Comparison of ENCODE assay signal across 18 cellular contexts in genomic region chr11:76320929-76321328, GRCh38.
DNase-seq lines count a peak whose midpoint lies in the region; FAIRE-seq and TF ChIP-seq lines count a peak whose summit lies in the region.
"Had no signal": no experiment of that assay in that cellular context is flagged by ENCODE, and none has a peak within 500 bp of the region (broad histone marks: within the 10 kb centered on the region; RNA-seq: fewer than 3 reads in every experiment).

No MANE protein-coding gene starts in this region.

- no peak for FAIRE-seq in astrocyte (lab: Jason Lieb, UNC)
- FAIRE-seq: GM12892, H54 had no signal

- H3K79me2 ChIP-seq in astrocyte (ENCODE audit: insufficient read depth, low read length): no peaks in the 10 kb centered on the region

- no peak overlapping the region for H3K9ac ChIP-seq in astrocyte (ENCODE audit: low read length)
- H3K9ac ChIP-seq: BLaER1 had no signal

- TF ChIP-seq CTCF in astrocyte (IDR thresholded peaks at IDR 0.05; ENCODE audit: insufficient read depth, low read depth, low read length): no peak
- TF ChIP-seq CTCF in endothelial cell (IDR thresholded peaks at IDR 0.05; ENCODE audit: unreplicated experiment): no peak
- no peak for TF ChIP-seq CTCF in neural crest cell (conservative IDR thresholded peaks at IDR 0.05)

- peaks cover 30% of the 10 kb centered on the region for H3K27me3 ChIP-seq in astrocyte (ENCODE audit: insufficient read depth, low read length)

- peaks cover 37% of the 10 kb centered on the region for H3K27me3 Mint-ChIP-seq in T-helper 2 cell treated with Interferon-gamma antibody and Interleukin-4, amounts not matched to agents 5 μg/mL and 100 μg/mL, for 36 hours (ENCODE audit: low read depth)
- H3K27me3 Mint-ChIP-seq in astrocyte (ENCODE audit: low read depth, unreplicated experiment): peaks cover 47% of the 10 kb centered on the region
- peaks cover 16% of the 10 kb centered on the region for H3K27me3 Mint-ChIP-seq in endothelial cell (ENCODE audit: unreplicated experiment)
- peaks cover 53% of the 10 kb centered on the region for H3K27me3 Mint-ChIP-seq in neural crest cell (ENCODE audit: low read depth)

- no peaks in the 10 kb centered on the region for H4K20me1 ChIP-seq in astrocyte (ENCODE audit: insufficient read depth, low read length)
- H4K20me1 ChIP-seq: BLaER1 had no signal

- H2AFZ ChIP-seq in astrocyte (ENCODE audit: low read depth, low read length): no peak overlapping the region

- DNase-seq in T-helper 2 cell treated with Interferon-gamma antibody and Interleukin-4, amounts not matched to agents 5 μg/mL and 100 μg/mL, for 36 hours (ENCODE audit: low spot score): no peak
- DNase-seq in T-helper 2 cell: no peak
- no peak for DNase-seq in astrocyte (ENCODE audit: low read depth)
- DNase-seq in endothelial cell (ENCODE audit: low spot score): no peak
- no peak for DNase-seq in neural crest cell (ENCODE audit: low read depth, low spot score)
- DNase-seq in MV-4-11 (lab: John Stamatoyannopoulos, UW): no peak
- DNase-seq in KG1 (lab: John Stamatoyannopoulos, UW): no peak
- DNase-seq in NK-92 (lab: John Stamatoyannopoulos, UW; ENCODE audit: unreplicated experiment): no peak
- DNase-seq: AML-193; Caco-2; CD8-positive, alpha-beta memory T cell; DND-41; GDM1 had no signal

- no peaks in the 10 kb centered on the region for H3K9me3 ChIP-seq in astrocyte (ENCODE audit: insufficient read depth, low read depth, low read length)
- H3K9me3 ChIP-seq: BLaER1, Caco-2 had no signal

- H3K4me3 ChIP-seq in astrocyte (ENCODE audit: insufficient read depth, low read depth, low read length): no peak overlapping the region

- H3K4me3 Mint-ChIP-seq in T-helper 2 cell treated with Interferon-gamma antibody and Interleukin-4, amounts not matched to agents 5 μg/mL and 100 μg/mL, for 36 hours: peak overlapping the region; percentile 6
- H3K4me3 Mint-ChIP-seq in astrocyte (ENCODE audit: unreplicated experiment): peak overlapping the region; percentile 11
- H3K4me3 Mint-ChIP-seq in endothelial cell (ENCODE audit: unreplicated experiment): peak overlapping the region; percentile 37
- peak overlapping the region; percentile 27 for H3K4me3 Mint-ChIP-seq in neural crest cell
- H3K4me3 Mint-ChIP-seq: CD8-positive, alpha-beta memory T cell had no signal

- H3K4me2 ChIP-seq in astrocyte (ENCODE audit: low read length): no peak overlapping the region

- H3K4me1 Mint-ChIP-seq in T-helper 2 cell treated with Interferon-gamma antibody and Interleukin-4, amounts not matched to agents 5 μg/mL and 100 μg/mL, for 36 hours (ENCODE audit: low read depth): peaks cover 22% of the 10 kb centered on the region
- H3K4me1 Mint-ChIP-seq in astrocyte (ENCODE audit: low read depth, unreplicated experiment) (peaks cover 4% of the 10 kb centered on the region), endothelial cell (ENCODE audit: unreplicated experiment) (peaks cover 30% of the 10 kb centered on the region), neural crest cell (no peaks in the 10 kb centered on the region)
- H3K4me1 Mint-ChIP-seq: CD8-positive, alpha-beta memory T cell had no signal

- no peak overlapping the region for H3K27ac ChIP-seq in astrocyte (ENCODE audit: low read depth, low read length)
- H3K27ac ChIP-seq: 22Rv1, BLaER1 had no signal

- no peaks in the 10 kb centered on the region for H3K36me3 ChIP-seq in astrocyte (ENCODE audit: insufficient read depth, low read length)
- H3K36me3 ChIP-seq: BLaER1 had no signal

- no peaks in the 10 kb centered on the region for H3K4me1 ChIP-seq in astrocyte (ENCODE audit: insufficient read depth, low read length)

- no peaks in the 10 kb centered on the region for H3K36me3 Mint-ChIP-seq in T-helper 2 cell treated with Interferon-gamma antibody and Interleukin-4, amounts not matched to agents 5 μg/mL and 100 μg/mL, for 36 hours (ENCODE audit: low read depth)
- H3K36me3 Mint-ChIP-seq in astrocyte (ENCODE audit: low read depth, unreplicated experiment) (no peaks in the 10 kb centered on the region), endothelial cell (ENCODE audit: low read depth, unreplicated experiment) (peaks cover 11% of the 10 kb centered on the region), neural crest cell (ENCODE audit: low read depth) (no peaks in the 10 kb centered on the region)
- H3K36me3 Mint-ChIP-seq: CD8-positive, alpha-beta memory T cell; IgD-negative memory B cell had no signal

- no peak overlapping the region for H3K27ac Mint-ChIP-seq in T-helper 2 cell treated with Interferon-gamma antibody and Interleukin-4, amounts not matched to agents 5 μg/mL and 100 μg/mL, for 36 hours
- H3K27ac Mint-ChIP-seq in astrocyte (ENCODE audit: unreplicated experiment) (no peak overlapping the region), endothelial cell (ENCODE audit: unreplicated experiment) (no peak overlapping the region), neural crest cell (ENCODE audit: unreplicated experiment) (no peak overlapping the region)
- H3K27ac Mint-ChIP-seq: CD8-positive, alpha-beta memory T cell; IgD-negative memory B cell had no signal

- no peaks in the 10 kb centered on the region for H3K9me3 Mint-ChIP-seq in T-helper 2 cell treated with Interferon-gamma antibody and Interleukin-4, amounts not matched to agents 5 μg/mL and 100 μg/mL, for 36 hours
- no peaks in the 10 kb centered on the region for H3K9me3 Mint-ChIP-seq in astrocyte (ENCODE audit: unreplicated experiment)
- H3K9me3 Mint-ChIP-seq in endothelial cell (ENCODE audit: unreplicated experiment): no peaks in the 10 kb centered on the region
- no peaks in the 10 kb centered on the region for H3K9me3 Mint-ChIP-seq in neural crest cell
- H3K9me3 Mint-ChIP-seq: CD8-positive, alpha-beta memory T cell; IgD-negative memory B cell had no signal
